ENCODE assay signal across 9 cellular contexts in genomic region chr4:118834070-118834469, GRCh38. TPM values are rescaled to one million over a fixed set of nuclear protein-coding genes. Genes with fewer than 3 reads are reported as not detected.
DNase-seq lines count a peak whose midpoint lies in the region; ATAC-seq and TF ChIP-seq lines count a peak whose summit lies in the region.
"Had no signal": no experiment of that assay in that cellular context is flagged by ENCODE, and none has a peak within 500 bp of the region (broad histone marks: within the 10 kb centered on the region; RNA-seq: fewer than 3 reads in every experiment).

No MANE protein-coding gene starts in this region.

- H3K27ac Mint-ChIP-seq in mesothelial cell of epicardium, result peak overlapping the region; percentile 56
- H3K27ac Mint-ChIP-seq in activated CD8-positive, alpha-beta T cell treated with anti-CD3 and anti-CD28 coated beads, Interleukin-2, amount 10 ng/mL, durations not matched to agents 7 days and 5 days, result no peak overlapping the region

- H3K27me3 ChIP-seq in BJ (ENCODE audit: control insufficient read depth, insufficient read depth, low read length), result no peaks in the 10 kb centered on the region

- H3K36me3 ChIP-seq in BJ (ENCODE audit: control insufficient read depth, insufficient read depth, low read length), result peaks cover 17% of the 10 kb centered on the region

- no peaks in the 10 kb centered on the region for H3K9me3 Mint-ChIP-seq in mesothelial cell of epicardium
- H3K9me3 Mint-ChIP-seq in activated CD8-positive, alpha-beta T cell treated with anti-CD3 and anti-CD28 coated beads, Interleukin-2, amount 10 ng/mL, durations not matched to agents 7 days and 5 days (ENCODE audit: insufficient read depth), result no peaks in the 10 kb centered on the region

- peaks cover 14% of the 10 kb centered on the region for H3K4me1 Mint-ChIP-seq in mesothelial cell of epicardium
- peaks cover 25% of the 10 kb centered on the region for H3K4me1 Mint-ChIP-seq in activated CD8-positive, alpha-beta T cell treated with anti-CD3 and anti-CD28 coated beads, Interleukin-2, amount 10 ng/mL, durations not matched to agents 7 days and 5 days (ENCODE audit: low read depth)

- POLR2A ChIA-PET in BJ (lab: Charles Lee), result no interaction called here
- POLR2A ChIA-PET in activated CD8-positive, alpha-beta T cell treated with anti-CD3 and anti-CD28 coated beads, Interleukin-2, amount 10 ng/mL, durations not matched to agents 7 days and 5 days (lab: Charles Lee), result interaction anchor here (0.6 kb wide), 1 partner anchor 11 kb away, joined by 5 read pairs; no protein-coding TSS in a partner anchor

- ATAC-seq in HG03354 (IDR thresholded peaks at IDR 0.05; ENCODE audit: poor library complexity, severe bottlenecking, unreplicated experiment) (peak; percentile 18), GM19467 (IDR thresholded peaks at IDR 0.05; ENCODE audit: unreplicated experiment) (no peak)
- no peak for ATAC-seq in activated CD8-positive, alpha-beta T cell treated with anti-CD3 and anti-CD28 coated beads, Interleukin-2, amount 10 ng/mL, durations not matched to agents 7 days and 5 days

- H3K4me3 Mint-ChIP-seq in mesothelial cell of epicardium, result peak overlapping the region; percentile 95
- H3K4me3 Mint-ChIP-seq in activated CD8-positive, alpha-beta T cell treated with anti-CD3 and anti-CD28 coated beads, Interleukin-2, amount 10 ng/mL, durations not matched to agents 7 days and 5 days, result no peak overlapping the region

- H3K27me3 Mint-ChIP-seq in mesothelial cell of epicardium (ENCODE audit: low read depth), result no peaks in the 10 kb centered on the region
- H3K27me3 Mint-ChIP-seq in activated CD8-positive, alpha-beta T cell treated with anti-CD3 and anti-CD28 coated beads, Interleukin-2, amount 10 ng/mL, durations not matched to agents 7 days and 5 days (ENCODE audit: low read depth), result no peaks in the 10 kb centered on the region

- no peak for TF ChIP-seq CTCF in BJ (IDR thresholded peaks at IDR 0.05; ENCODE audit: insufficient read depth, low read depth, low read length)
- no peak for TF ChIP-seq CTCF in mesothelial cell of epicardium (IDR thresholded peaks at IDR 0.05; ENCODE audit: unreplicated experiment)

- no peak for DNase-seq in BJ (ENCODE audit: low read depth)
- DNase-seq in astrocyte of the hippocampus (ENCODE audit: low read depth, low spot score), result peak; percentile 39
- DNase-seq in mesothelial cell of epicardium (ENCODE audit: low spot score in 2 of 2, unreplicated experiment in 2 of 2), result no peak
- no peak for DNase-seq in NCI-H1105 (lab: John Stamatoyannopoulos, UW)
- DNase-seq in NCI-H2107 treated with DMSO at 0.1 percent for 48 hours (lab: John Stamatoyannopoulos, UW; ENCODE audit: unreplicated experiment), result no peak
- no peak for DNase-seq in activated CD8-positive, alpha-beta T cell treated with anti-CD3 and anti-CD28 coated beads, Interleukin-2, amount 10 ng/mL, durations not matched to agents 7 days and 5 days
- DNase-seq: NCI-H1436 had no signal

- H3K4me3 ChIP-seq in BJ (ENCODE audit: low read depth, low read length), result peak overlapping the region; percentile 93

- CTCF ChIA-PET in BJ (lab: Yijun Ruan, JAX), result interaction anchor here (0.8 kb wide), 1 partner anchor 20 kb away, joined by 3 read pairs; no protein-coding TSS in a partner anchor
- CTCF ChIA-PET in activated CD8-positive, alpha-beta T cell treated with anti-CD3 and anti-CD28 coated beads, Interleukin-2, amount 10 ng/mL, durations not matched to agents 7 days and 5 days (lab: Charles Lee), result interaction anchor here (0.8 to 1.5 kb wide), 3 partner anchors 13 to 20 kb away, joined by 3 to 4 read pairs (median 4); no protein-coding TSS in a partner anchor

- peaks cover 21% of the 10 kb centered on the region for H3K36me3 Mint-ChIP-seq in mesothelial cell of epicardium
- peaks cover 28% of the 10 kb centered on the region for H3K36me3 Mint-ChIP-seq in activated CD8-positive, alpha-beta T cell treated with anti-CD3 and anti-CD28 coated beads, Interleukin-2, amount 10 ng/mL, durations not matched to agents 7 days and 5 days (ENCODE audit: low read depth)

RNA-seq across cellular contexts. Expression of gene SEC24D, which starts 1.9 kb away (rescaled TPM):
- polyA plus RNA-seq in BJ (2011; rRNA removed), result 80.3 and 84.3 TPM in 2 replicates
- polyA minus RNA-seq in BJ (2011; rRNA and poly(A)+ RNA removed), result 90.4 and 135 TPM in 2 replicates
- total RNA-seq in mesothelial cell of epicardium, result 75.4 to 87.6 TPM (median 78.2 TPM) in 3 replicates
- total RNA-seq in activated CD8-positive, alpha-beta T cell treated with anti-CD3 and anti-CD28 coated beads, Interleukin-2, amount 10 ng/mL, durations not matched to agents 7 days and 5 days, result 10 to 100 TPM; 29.5 to 32.7 TPM

RNA-seq across cellular contexts. Expression of gene SYNPO2, which starts 54.6 kb away (rescaled TPM):
- polyA plus RNA-seq in BJ (2011; rRNA removed), result 33.8 and 39.9 TPM in 2 replicates
- polyA minus RNA-seq in BJ (2011; rRNA and poly(A)+ RNA removed), result 73.5 and 77.3 TPM in 2 replicates
- total RNA-seq in mesothelial cell of epicardium, result 20.6 to 23.4 TPM (median 22.6 TPM) in 3 replicates
- under 1 TPM; 0.60 to 0.74 TPM for total RNA-seq in activated CD8-positive, alpha-beta T cell treated with anti-CD3 and anti-CD28 coated beads, Interleukin-2, amount 10 ng/mL, durations not matched to agents 7 days and 5 days

Comparison
In these comparisons a context has a peak if more than half of its experiments do, and no peak if none do; other contexts are left out.
1. RNA of gene SYNPO2, which starts 54.6 kb away (total RNA-seq): 20.6 to 23.4 TPM in mesothelial cell of epicardium; 0.60 to 0.74 TPM in activated CD8-positive, alpha-beta T cell treated with anti-CD3 and anti-CD28 coated beads, Interleukin-2, amount 10 ng/mL, durations not matched to agents 7 days and 5 days; every median in the first group is over 10 times any median in the second.